1 cellular context compared by ENCODE assay signal in genomic region chr1:9722378-9722749, GRCh38.
TF ChIP-seq lines count a peak whose summit lies in the region.

No MANE protein-coding gene starts in this region.

TF ChIP-seq in H1, 55 proteins besides CTCF, POLR2A, EP300 and RAD21:
- TF ChIP-seq NANOG (IDR thresholded peaks at IDR 0.05; ENCODE audit: insufficient read depth, low read depth, low read length, poor library complexity, severe bottlenecking) (no peak), KDM4A (IDR thresholded peaks at IDR 0.05; ENCODE audit: low read depth, low read length, severe bottlenecking) (no peak), SP4 (IDR thresholded peaks at IDR 0.05; ENCODE audit: low read length) (no peak), CHD2 (IDR thresholded peaks at IDR 0.05; ENCODE audit: low read length) (no peak), ZNF274 (IDR thresholded peaks at IDR 0.05; ENCODE audit: borderline replicate concordance, extremely low read depth, low read length) (no peak), FOSL1 (IDR thresholded peaks at IDR 0.05; ENCODE audit: insufficient read depth, low read depth, low read length) (no peak), GTF2F1 (IDR thresholded peaks at IDR 0.05; ENCODE audit: borderline replicate concordance, low read depth, low read length) (no peak), SIX5 (IDR thresholded peaks at IDR 0.05; ENCODE audit: low read depth, low read length) (no peak), CREB1 (IDR thresholded peaks at IDR 0.05) (no peak), JUND (IDR thresholded peaks at IDR 0.05; ENCODE audit: low read length) (no peak), SP1 (IDR thresholded peaks at IDR 0.05; ENCODE audit: low read depth, low read length) (no peak), RXRA (IDR thresholded peaks at IDR 0.05; ENCODE audit: insufficient read depth, low read depth, low read length) (no peak), TCF12 (IDR thresholded peaks at IDR 0.05; ENCODE audit: low read depth, low read length) (no peak), BCL11A (IDR thresholded peaks at IDR 0.05; ENCODE audit: low read depth in 2 of 2, low read length in 2 of 2) (no peak), CTBP2 (IDR thresholded peaks at IDR 0.05; ENCODE audit: borderline replicate concordance, insufficient read depth, insufficient read length, low read length) (no peak), CEBPB (IDR thresholded peaks at IDR 0.05; ENCODE audit: low read depth, low read length) (no peak), POLR2AphosphoS5 (IDR thresholded peaks at IDR 0.05; ENCODE audit: low read depth, low read length) (no peak)
- TF ChIP-seq, protein P1, sequence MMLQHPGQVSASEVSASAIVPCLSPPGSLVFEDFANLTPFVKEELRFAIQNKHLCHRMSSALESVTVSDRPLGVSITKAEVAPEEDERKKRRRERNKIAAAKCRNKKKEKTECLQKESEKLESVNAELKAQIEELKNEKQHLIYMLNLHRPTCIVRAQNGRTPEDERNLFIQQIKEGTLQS (IDR thresholded peaks at IDR 0.05; ENCODE audit: insufficient read depth, low read depth, low read length) = no peak
